In the genomic region with DNA sequence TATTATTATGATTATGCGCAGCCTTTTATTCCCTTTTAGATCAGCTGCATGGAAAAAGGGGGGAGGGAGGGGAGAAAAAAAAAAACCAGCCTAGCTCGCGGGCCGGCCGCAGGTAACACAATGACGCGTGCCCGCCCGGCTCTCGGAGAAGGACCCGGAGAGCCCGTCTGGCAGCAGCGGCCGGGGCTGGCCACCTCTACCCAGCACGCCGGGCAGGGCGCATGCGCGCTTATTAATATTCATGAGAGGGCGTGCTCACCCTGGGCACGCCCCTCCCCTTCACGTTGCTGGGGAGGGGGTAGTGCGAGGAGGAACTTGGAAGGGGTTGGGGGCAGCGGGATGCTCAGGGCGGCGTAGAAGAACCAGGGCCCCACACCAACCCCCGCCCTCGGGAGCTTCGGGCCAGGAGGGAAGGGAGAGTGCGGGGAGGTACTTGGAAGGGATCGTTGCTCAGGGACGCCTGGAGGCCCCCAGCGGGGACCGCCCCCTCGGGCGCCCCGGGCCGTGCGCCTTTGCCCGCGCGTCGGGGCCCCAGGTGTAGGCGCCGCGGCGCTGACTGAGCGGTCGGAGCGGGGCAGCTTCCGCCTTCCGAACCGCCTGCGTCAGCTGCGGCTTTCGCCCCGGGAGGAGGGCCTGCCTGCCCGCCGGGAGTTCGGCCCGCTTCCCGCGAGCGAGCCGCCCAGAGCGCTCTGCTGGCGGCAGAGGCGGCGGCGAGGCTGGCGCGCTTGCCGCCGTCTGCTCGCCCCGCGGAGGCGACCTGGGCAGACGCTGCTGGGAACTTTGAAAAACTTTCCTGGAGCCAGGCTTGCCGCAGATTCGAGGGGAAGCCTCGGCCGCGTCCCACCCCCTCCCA, we compare ENCODE assay signal across 1 cellular context.
TF ChIP-seq lines count a peak whose summit lies in the region.

A gene (minus strand): TSS at position 169 of the 853 bp plus-strand sequence. CDS start 469 bp downstream, outside the sequence.

TF ChIP-seq in IMR-90, 13 proteins besides CTCF, POLR2A, EP300 and RAD21 (continued from another document):
- TF ChIP-seq, protein P1, sequence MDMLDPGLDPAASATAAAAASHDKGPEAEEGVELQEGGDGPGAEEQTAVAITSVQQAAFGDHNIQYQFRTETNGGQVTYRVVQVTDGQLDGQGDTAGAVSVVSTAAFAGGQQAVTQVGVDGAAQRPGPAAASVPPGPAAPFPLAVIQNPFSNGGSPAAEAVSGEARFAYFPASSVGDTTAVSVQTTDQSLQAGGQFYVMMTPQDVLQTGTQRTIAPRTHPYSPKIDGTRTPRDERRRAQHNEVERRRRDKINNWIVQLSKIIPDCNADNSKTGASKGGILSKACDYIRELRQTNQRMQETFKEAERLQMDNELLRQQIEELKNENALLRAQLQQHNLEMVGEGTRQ (IDR thresholded peaks at IDR 0.05; ENCODE audit: low read depth, low read length): no peak
- TF ChIP-seq RCOR1 (IDR thresholded peaks at IDR 0.05; ENCODE audit: insufficient replicate concordance, low read length): peak; percentile 24
- no peak for TF ChIP-seq BHLHE40 (IDR thresholded peaks at IDR 0.05; ENCODE audit: low read depth, low read length)
- TF ChIP-seq, protein P2, sequence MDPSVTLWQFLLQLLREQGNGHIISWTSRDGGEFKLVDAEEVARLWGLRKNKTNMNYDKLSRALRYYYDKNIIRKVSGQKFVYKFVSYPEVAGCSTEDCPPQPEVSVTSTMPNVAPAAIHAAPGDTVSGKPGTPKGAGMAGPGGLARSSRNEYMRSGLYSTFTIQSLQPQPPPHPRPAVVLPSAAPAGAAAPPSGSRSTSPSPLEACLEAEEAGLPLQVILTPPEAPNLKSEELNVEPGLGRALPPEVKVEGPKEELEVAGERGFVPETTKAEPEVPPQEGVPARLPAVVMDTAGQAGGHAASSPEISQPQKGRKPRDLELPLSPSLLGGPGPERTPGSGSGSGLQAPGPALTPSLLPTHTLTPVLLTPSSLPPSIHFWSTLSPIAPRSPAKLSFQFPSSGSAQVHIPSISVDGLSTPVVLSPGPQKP (IDR thresholded peaks at IDR 0.05; ENCODE audit: borderline replicate concordance, low read depth, low read length): no peak
- TF ChIP-seq MXI1 (IDR thresholded peaks at IDR 0.05; ENCODE audit: borderline replicate concordance, low read depth, low read length): peak; percentile 49
- no peak for TF ChIP-seq NFE2L2 (IDR thresholded peaks at IDR 0.05; ENCODE audit: low read depth, low read length)
- peak; percentile 89 for TF ChIP-seq MAZ (IDR thresholded peaks at IDR 0.05; ENCODE audit: borderline replicate concordance, low read depth, low read length)
- no peak for TF ChIP-seq CEBPB (IDR thresholded peaks at IDR 0.05; ENCODE audit: low read depth, low read length)
- TF ChIP-seq SMC3 (IDR thresholded peaks at IDR 0.05; ENCODE audit: low read depth, low read length): no peak
- TF ChIP-seq MAFK (IDR thresholded peaks at IDR 0.05; ENCODE audit: low read depth, low read length): no peak
